In the genomic region with DNA sequence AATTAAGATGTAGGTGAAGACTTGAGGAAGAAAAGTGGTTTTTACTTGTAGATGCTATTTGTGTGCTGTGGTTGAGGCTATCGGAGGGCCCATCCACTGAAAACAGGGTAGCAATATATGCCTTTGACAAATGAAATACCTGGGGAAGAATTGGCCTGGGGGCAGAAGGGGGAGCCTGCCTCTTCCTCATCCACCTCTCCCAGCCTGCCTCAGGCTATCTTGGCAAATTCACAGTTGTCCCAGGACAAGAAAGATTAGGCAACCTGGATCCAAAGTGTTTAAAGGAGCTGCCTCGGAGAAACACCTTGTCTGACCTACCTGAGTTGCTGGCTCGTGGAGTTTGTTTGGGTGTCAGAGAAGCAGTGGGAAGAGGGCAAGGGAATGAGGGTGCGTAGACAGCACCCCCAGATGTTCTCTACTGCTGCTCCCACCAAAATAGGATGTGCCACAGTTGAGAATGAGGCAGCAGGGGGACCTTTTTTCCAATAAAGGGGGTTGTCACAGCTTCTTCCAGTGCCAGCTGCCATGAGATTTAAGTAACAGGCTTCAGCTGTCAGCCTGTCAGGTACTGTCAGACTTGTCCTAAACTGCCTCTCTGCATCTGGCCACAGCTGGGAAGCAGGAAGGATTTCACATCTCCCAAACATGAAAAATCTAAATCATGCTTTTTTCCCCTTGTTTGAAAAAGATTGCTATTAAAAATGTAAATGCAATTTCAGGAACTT, we compare ENCODE assay signal across 11 cellular contexts. TPM values are rescaled to one million over a fixed set of nuclear protein-coding genes. Genes with fewer than 3 reads are reported as not detected.
DNase-seq lines count a peak whose midpoint lies in the region; ATAC-seq, FAIRE-seq and TF ChIP-seq lines count a peak whose summit lies in the region.
"Had no signal": no experiment of that assay in that cellular context is flagged by ENCODE, and none has a peak within 500 bp of the region (broad histone marks: within the 10 kb centered on the region; RNA-seq: fewer than 3 reads in every experiment).

No MANE protein-coding gene starts in this region.

- H3K9me3 Mint-ChIP-seq in neural progenitor cell, result no peaks in the 10 kb centered on the region

- peaks cover 2% of the 10 kb centered on the region for H3K4me1 Mint-ChIP-seq in neural progenitor cell

- peaks cover 54% of the 10 kb centered on the region for H3K36me3 ChIP-seq in right atrium auricular region
- H3K36me3 ChIP-seq in H1 (ENCODE audit: control insufficient read depth in 2 of 4, insufficient read depth in 4 of 4, low read length in 3 of 4), result peaks cover 3 to 33% (median 12%) of the 10 kb centered on the region in 4 experiments; a peak in 5 of 8 replicates
- no peaks in the 10 kb centered on the region for H3K36me3 ChIP-seq in neural progenitor cell
- H3K36me3 ChIP-seq in uterus, result no peaks in the 10 kb centered on the region

- no peak for ATAC-seq in right cardiac atrium

- TF ChIP-seq CTCF in right atrium auricular region (IDR thresholded peaks at IDR 0.05) (no peak), H1 (IDR thresholded peaks at IDR 0.05; ENCODE audit: control extremely low read depth in 1 of 3, insufficient read depth in 1 of 3, low read depth in 1 of 3, low read length in 3 of 3) (no peak), neural progenitor cell (IDR thresholded peaks at IDR 0.05) (no peak), uterus (IDR thresholded peaks at IDR 0.05) (no peak)

- no peak overlapping the region for H2BK15ac ChIP-seq in H1 (ENCODE audit: low read length)

- peaks cover 8% of the 10 kb centered on the region for H3F3A ChIP-seq in neural progenitor cell (ENCODE audit: low read depth)

- H3K4me1 ChIP-seq in right cardiac atrium (ENCODE audit: control insufficient read depth, insufficient read depth, low read length), result peaks cover 39% of the 10 kb centered on the region
- H3K4me1 ChIP-seq in right atrium auricular region, result peaks cover 0 to 70% of the 10 kb centered on the region in 2 donors
- H3K4me1 ChIP-seq in H1 (replicated peaks in 1 of 4; ENCODE audit: control insufficient read depth in 3 of 4, insufficient read depth in 4 of 4, low read length in 3 of 4), result peaks cover 8 to 18% (median 15%) of the 10 kb centered on the region in 4 experiments
- H3K4me1 ChIP-seq in neural progenitor cell, result no peaks in the 10 kb centered on the region
- peaks cover 6 to 14% of the 10 kb centered on the region in 2 donors for H3K4me1 ChIP-seq in uterus

- H3K56ac ChIP-seq in H1 (replicated peaks; ENCODE audit: insufficient read length, low read depth, low read length), result no peak overlapping the region

- H3K9ac ChIP-seq in H1 (replicated peaks in 1 of 4; ENCODE audit: extremely low read depth in 1 of 4, low read depth in 3 of 4, low read length in 3 of 4), result no peak overlapping the region
- H3K9ac ChIP-seq in neural progenitor cell, result no peak overlapping the region

- no peak overlapping the region for H3K27ac Mint-ChIP-seq in neural progenitor cell

- CTCF ChIA-PET in H1 (lab: Charles Lee; ENCODE audit: partially characterized antibody), result interaction anchor here (0.8 to 1.9 kb wide), 10 partner anchors 9 to 158 kb away, joined by 3 to 10 read pairs (median 4); no protein-coding TSS in a partner anchor

- no peak for FAIRE-seq in H1 (lab: Jason Lieb, UNC)

- no peak overlapping the region for H3K4me3 Mint-ChIP-seq in neural progenitor cell

- TF ChIP-seq RAD21 in H1 (IDR thresholded peaks at IDR 0.05 in 1 of 2, conservative IDR thresholded peaks at IDR 0.05 in 1 of 2; ENCODE audit: low read depth in 2 of 2, low read length in 2 of 2), result no peak

- H3K27me3 Mint-ChIP-seq in neural progenitor cell (ENCODE audit: insufficient read depth, low read depth), result no peaks in the 10 kb centered on the region

- H3K27me3 ChIP-seq in right cardiac atrium (ENCODE audit: control insufficient read depth, insufficient read depth), result no peaks in the 10 kb centered on the region
- H3K27me3 ChIP-seq in right atrium auricular region, result no peaks in the 10 kb centered on the region
- no peaks in the 10 kb centered on the region for H3K27me3 ChIP-seq in H1 (replicated peaks in 1 of 4; ENCODE audit: control insufficient read depth in 3 of 4, extremely low read depth in 1 of 4, insufficient read depth in 3 of 4, low read length in 3 of 4)
- no peaks in the 10 kb centered on the region for H3K27me3 ChIP-seq in neural progenitor cell
- H3K27me3 ChIP-seq in uterus, result no peaks in the 10 kb centered on the region

- no peak overlapping the region for H2BK5ac ChIP-seq in H1 (ENCODE audit: low read depth, low read length)

- TF ChIP-seq POLR2A in H1 (IDR thresholded peaks at IDR 0.05; ENCODE audit: control extremely low read depth in 1 of 2, low read depth in 2 of 2, low read length in 2 of 2) (no peak), uterus (IDR thresholded peaks at IDR 0.05) (no peak)

- H3K79me1 ChIP-seq in H1 (ENCODE audit: low read depth, low read length), result peaks cover 12% of the 10 kb centered on the region

- no peak overlapping the region for H3K4me3 ChIP-seq in right cardiac atrium (ENCODE audit: low read length)
- H3K4me3 ChIP-seq in right atrium auricular region, result no peak overlapping the region
- no peak overlapping the region for H3K4me3 ChIP-seq in H1 (ENCODE audit: extremely low read depth in 1 of 4, insufficient read depth in 2 of 4, low read depth in 3 of 4, low read length in 4 of 4)
- no peak overlapping the region for H3K4me3 ChIP-seq in neural progenitor cell
- no peak overlapping the region for H3K4me3 ChIP-seq in uterus

- H3K4me2 ChIP-seq in H1 (ENCODE audit: insufficient read depth in 1 of 2, low read depth in 2 of 2, low read length in 2 of 2) (peak overlapping the region in 1 of 2 experiments; percentile 45; a peak in 1 of 4 replicates), neural progenitor cell (peak overlapping the region; percentile 8)

- intact Hi-C loops in right cardiac atrium (cut with DNase I) (loop anchor here in 1 of 4 donors (5.0 kb wide), 1 partner anchor 56 kb away; no protein-coding TSS in a partner anchor), uterus (cut with DNase I; ENCODE audit: low total_unique reads) (no loop called here)

- POLR2A ChIA-PET in H1 (lab: Charles Lee; ENCODE audit: partially characterized antibody), result interaction anchor here (0.7 to 1.8 kb wide), 7 partner anchors 10 to 101 kb away, joined by 3 to 5 read pairs (median 3); no protein-coding TSS in a partner anchor

- no peak overlapping the region for H2BK12ac ChIP-seq in H1 (ENCODE audit: low read depth, low read length)

- H3K23ac ChIP-seq in H1 (ENCODE audit: insufficient read length), result no peak overlapping the region

- H3K27ac ChIP-seq in right cardiac atrium (ENCODE audit: low read length) (peak overlapping the region; percentile 74), right atrium auricular region (peak overlapping the region in 1 of 2 donors; percentile 59), H1 (ENCODE audit: low read depth, low read length) (no peak overlapping the region), neural progenitor cell (no peak overlapping the region), uterus (peak overlapping the region; percentile 55 to 62)

- H3K23me2 ChIP-seq in H1 (ENCODE audit: low read depth, low read length), result no peaks in the 10 kb centered on the region

- H3K18ac ChIP-seq in H1 (ENCODE audit: extremely low read depth, low read length), result no peak overlapping the region

- DNase-seq in right cardiac atrium, result no peak
- DNase-seq in right atrium auricular region (ENCODE audit: low spot score), result no peak
- DNase-seq in H1 (ENCODE audit: low read depth in 1 of 2, low spot score in 2 of 2), result no peak
- DNase-seq in neural progenitor cell (ENCODE audit: low spot score), result peak; percentile 3
- DNase-seq in uterus, result no peak
- DNase-seq in stimulated activated CD4-positive, alpha-beta T cell treated with anti-CD3 and anti-CD28 coated beads, Interleukin-4, amount 100 ng/mL, for 24 hours, result no peak
- no peak for DNase-seq in HK-2 (ENCODE audit: unreplicated experiment)
- no peak for DNase-seq in NCI-H748 (lab: John Stamatoyannopoulos, UW; ENCODE audit: unreplicated experiment)
- DNase-seq: anterior cingulate cortex; NCI-H1417; stimulated activated CD4-positive, alpha-beta T cell treated with anti-CD3 and anti-CD28 coated beads, Interleukin-4, amount 100 ng/mL, for 1 hour had no signal

- H2BK120ac ChIP-seq in H1 (replicated peaks; ENCODE audit: low read depth, low read length), result no peak overlapping the region

- H4K5ac ChIP-seq in H1 (ENCODE audit: insufficient read length, low read depth, low read length), result no peak overlapping the region

- H2BK20ac ChIP-seq in H1 (ENCODE audit: low read length), result no peak overlapping the region

- no peaks in the 10 kb centered on the region for H3K9me3 ChIP-seq in right cardiac atrium (ENCODE audit: control insufficient read depth, low read length)
- no peaks in the 10 kb centered on the region for H3K9me3 ChIP-seq in right atrium auricular region
- no peaks in the 10 kb centered on the region for H3K9me3 ChIP-seq in H1 (ENCODE audit: insufficient read depth in 2 of 2, low read depth in 1 of 2, low read length in 1 of 2)
- H3K9me3 ChIP-seq in neural progenitor cell (ENCODE audit: low read depth), result no peaks in the 10 kb centered on the region
- no peaks in the 10 kb centered on the region for H3K9me3 ChIP-seq in uterus

- H2AK5ac ChIP-seq in H1 (ENCODE audit: low read depth, low read length), result no peak overlapping the region

- H2AFZ ChIP-seq in H1 (ENCODE audit: low read length), result no peak overlapping the region
- H2AFZ ChIP-seq in neural progenitor cell (replicated peaks), result no peak overlapping the region

- H3K4ac ChIP-seq in H1 (replicated peaks; ENCODE audit: insufficient read length, low read depth, low read length), result no peak overlapping the region

- no peak for TF ChIP-seq EP300 in H1 (IDR thresholded peaks at IDR 0.05; ENCODE audit: borderline replicate concordance in 1 of 2, low read depth in 2 of 2, low read length in 2 of 2)

- H4K20me1 ChIP-seq in H1 (replicated peaks in 1 of 2; ENCODE audit: control insufficient read depth in 1 of 2, insufficient read depth in 2 of 2, low read length in 2 of 2) (peaks cover 4 to 21% of the 10 kb centered on the region in 2 experiments), neural progenitor cell (ENCODE audit: low read depth) (peaks cover 32% of the 10 kb centered on the region)

- no peak overlapping the region for H4K8ac ChIP-seq in H1 (ENCODE audit: extremely low read depth, insufficient read depth, low read length)

- no peak overlapping the region for H3K14ac ChIP-seq in H1 (ENCODE audit: insufficient read length)

- H3K36me3 Mint-ChIP-seq in neural progenitor cell, result peaks cover 18% of the 10 kb centered on the region

- 82% methylated on average over 4 of the region's 4 CpGs for WGBS in right cardiac atrium
- 86% methylated on average over 4 of the region's 4 CpGs; no CpG with 5 or more reads in 1 of the 2 experiments for WGBS in H1 (ENCODE audit: extremely low coverage in 1 of 2, insufficient coverage in 1 of 2, insufficient read length in 1 of 2, insufficient replicate concordance in 2 of 2, low coverage in 1 of 2, low lambda C conversion rate in 2 of 2, missing lambda C conversion rate in 1 of 2), 2 experiments

- peaks cover 0 to 55% of the 10 kb centered on the region in 2 experiments for H3K79me2 ChIP-seq in H1 (ENCODE audit: control insufficient read depth in 1 of 2, insufficient read depth in 2 of 2, low read length in 2 of 2)
- peaks cover 30% of the 10 kb centered on the region for H3K79me2 ChIP-seq in neural progenitor cell (ENCODE audit: low read depth)

- H4K91ac ChIP-seq in H1 (replicated peaks; ENCODE audit: insufficient read length, low read length), result no peak overlapping the region

RNA-seq across cellular contexts. Expression of a gene that starts 9.2 kb away (rescaled TPM):
- 10 to 100 TPM; 11.6 to 22.3 (median 13.8) TPM for total RNA-seq in right cardiac atrium
- polyA plus RNA-seq in right cardiac atrium, result 11.7 TPM
- total RNA-seq in right atrium auricular region, result 10 to 100 TPM in 1 of 2 donors, 1 to 10 TPM in 1; 6.3 to 19.4 TPM
- total RNA-seq in H1 (2021; fragmentation: NEBNext Ultra II Directional; extraction: Animal tissue kit (Norgen Biotek cat#: 25700)), result 20.1 and 20.3 TPM in 2 replicates
- polyA plus RNA-seq in H1 (2011; rRNA removed), result 16.9 and 19.7 TPM in 2 replicates
- 16.6 TPM for polyA plus RNA-seq in H1 (2011; cell fraction: cytosol; rRNA removed)
- 31.1 TPM for polyA plus RNA-seq in H1 (2011; cell fraction: nucleus; rRNA removed)
- 18.9 to 22.4 TPM (median 21.2 TPM) in 4 replicates for polyA plus RNA-seq in H1 (2012, experiment 1 of 2)
- polyA plus RNA-seq in H1 (2012, experiment 2 of 2), result 20.6 TPM
- polyA plus RNA-seq in H1 (2013, experiment 1 of 2), result 12.5 TPM
- 12.7 TPM for polyA plus RNA-seq in H1 (2013, experiment 2 of 2)
- 13.3 and 19.6 TPM in 2 replicates for polyA minus RNA-seq in H1 (2011; rRNA and poly(A)+ RNA removed)
- polyA minus RNA-seq in H1 (2011; cell fraction: cytosol; rRNA and poly(A)+ RNA removed), result 14.6 TPM
- 11.1 TPM for polyA minus RNA-seq in H1 (2011; cell fraction: nucleus; rRNA and poly(A)+ RNA removed)
- total RNA-seq in neural progenitor cell (ENCODE audit: low replicate concordance), result 7.7 and 15.7 TPM in 2 replicates
- 10 to 100 TPM; 10.3 to 46.2 (median 23.0) TPM for total RNA-seq in uterus

RNA-seq across cellular contexts. Expression of a gene that starts 25.5 kb away (rescaled TPM):
- total RNA-seq in right cardiac atrium, result 1 to 10 TPM in 1 of 4 donors, under 1 TPM in 3; 0.25 to 1.1 (median 0.62) TPM
- 0.86 TPM for polyA plus RNA-seq in right cardiac atrium
- under 1 TPM; 0.28 to 0.56 TPM for total RNA-seq in right atrium auricular region
- 136 and 138 TPM in 2 replicates for total RNA-seq in H1 (2021; fragmentation: NEBNext Ultra II Directional; extraction: Animal tissue kit (Norgen Biotek cat#: 25700))
- polyA plus RNA-seq in H1 (2011; rRNA removed), result 73.3 and 109 TPM in 2 replicates
- 187 TPM for polyA plus RNA-seq in H1 (2011; cell fraction: cytosol; rRNA removed)
- polyA plus RNA-seq in H1 (2011; cell fraction: nucleus; rRNA removed), result 354 TPM
- polyA plus RNA-seq in H1 (2012, experiment 1 of 2), result 86.6 to 119 TPM (median 110 TPM) in 4 replicates
- 48.2 TPM for polyA plus RNA-seq in H1 (2012, experiment 2 of 2)
- 97.6 TPM for polyA plus RNA-seq in H1 (2013, experiment 1 of 2)
- polyA plus RNA-seq in H1 (2013, experiment 2 of 2), result 85.4 TPM
- polyA minus RNA-seq in H1 (2011; rRNA and poly(A)+ RNA removed), result 36.6 and 38.3 TPM in 2 replicates
- 57.2 TPM for polyA minus RNA-seq in H1 (2011; cell fraction: cytosol; rRNA and poly(A)+ RNA removed)
- polyA minus RNA-seq in H1 (2011; cell fraction: nucleus; rRNA and poly(A)+ RNA removed), result 83.5 TPM
- total RNA-seq in neural progenitor cell (ENCODE audit: low replicate concordance), result 50.8 and 111 TPM in 2 replicates
- total RNA-seq in uterus, result 1 to 10 TPM in 1 of 4 donors, under 1 TPM in 2, not detected in 1; 0.24 to 5.5 (median 0.29) TPM

Comparison
In these comparisons a context has a peak if more than half of its experiments do, and no peak if none do; other contexts are left out.
1. H3K27ac ChIP-seq: peak in right cardiac atrium (single experiment) and uterus (2 of 2); none in H1 (single experiment) and neural progenitor cell (single experiment).